ENCODE assay signal across 15 cellular contexts in the genomic region with DNA sequence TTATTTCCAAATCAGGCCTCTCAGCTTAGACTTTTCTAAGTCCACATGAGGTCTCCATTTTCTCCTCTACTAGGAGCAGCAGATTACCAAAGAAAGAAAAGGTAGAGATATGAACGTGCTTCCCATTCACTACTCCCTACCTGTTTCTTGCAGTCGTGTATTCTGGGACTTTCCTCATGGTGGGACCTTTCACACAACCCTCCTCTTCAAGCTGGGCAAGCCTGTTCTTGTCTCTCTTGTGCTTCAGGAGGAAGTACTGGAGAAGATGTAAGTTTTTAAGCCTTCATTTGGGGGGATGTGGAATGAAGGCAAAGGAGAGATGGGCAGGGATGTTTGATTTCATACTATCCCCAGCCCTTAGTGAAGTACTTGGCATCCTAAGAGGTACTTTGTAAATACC.
"Had no signal": no experiment of that assay in that cellular context is flagged by ENCODE, and none has a peak within 500 bp of the region (broad histone marks: within the 10 kb centered on the region; RNA-seq: fewer than 3 reads in every experiment).

No MANE protein-coding gene starts in this region.

- H3K4me1 Mint-ChIP-seq: activated CD4-positive, alpha-beta T cell treated with anti-CD3 and anti-CD28 coated beads for 36 hours; activated naive CD8-positive, alpha-beta T cell treated with anti-CD3 and anti-CD28 coated beads, Interleukin-2, amount 50 U/mL, for 24 hours had no signal

- H3K27ac ChIP-seq: ascending aorta, cardiac muscle cell, heart left ventricle, left ventricle myocardium inferior had no signal

- ATAC-seq: activated CD4-positive, alpha-beta T cell treated with anti-CD3 and anti-CD28 coated beads for 36 hours; activated CD8-positive, alpha-beta T cell treated with anti-CD3 and anti-CD28 coated beads for 36 hours; activated naive CD8-positive, alpha-beta T cell treated with anti-CD3 and anti-CD28 coated beads, Interleukin-2, amount 50 U/mL, for 24 hours had no signal

- H3K9me3 Mint-ChIP-seq: activated CD8-positive, alpha-beta T cell treated with anti-CD3 and anti-CD28 coated beads for 36 hours; activated naive CD8-positive, alpha-beta T cell treated with anti-CD3 and anti-CD28 coated beads, Interleukin-2, amount 50 U/mL, for 24 hours; activated T-helper 1 cell treated with anti-CD3 and anti-CD28 coated beads, Interleukin-12 subunit alpha, Interleukin-12 subunit beta, Interleukin-2, Interleukin-4 antibody, amounts not matched to agents 30 ng/mL and 10 ng/mL and 1 ng/mL, durations not matched to agents 14 hours and 24 hours and 36 hours had no signal

- H3K27me3 ChIP-seq: ascending aorta, cardiac muscle cell, heart left ventricle, tibial artery had no signal

- DNase-seq: activated CD4-positive, alpha-beta T cell treated with anti-CD3 and anti-CD28 coated beads for 36 hours; activated CD8-positive, alpha-beta memory T cell treated with anti-CD3 and anti-CD28 coated beads, Interleukin-2, amount 50 U/mL, for 4 hours; activated CD8-positive, alpha-beta T cell treated with anti-CD3 and anti-CD28 coated beads for 36 hours; activated naive CD4-positive, alpha-beta T cell treated with Interleukin-2 at 50 U/mL for 16 hours; activated naive CD8-positive, alpha-beta T cell treated with anti-CD3 and anti-CD28 coated beads, Interleukin-2, amount 50 U/mL, for 24 hours; foreskin melanocyte; kidney; left ventricle myocardium inferior; small intestine; tibial artery had no signal

- H3K4me3 Mint-ChIP-seq: activated CD4-positive, alpha-beta T cell treated with anti-CD3 and anti-CD28 coated beads for 36 hours; activated CD8-positive, alpha-beta T cell treated with anti-CD3 and anti-CD28 coated beads for 36 hours; activated naive CD8-positive, alpha-beta T cell treated with anti-CD3 and anti-CD28 coated beads, Interleukin-2, amount 50 U/mL, for 24 hours; activated T-helper 1 cell treated with anti-CD3 and anti-CD28 coated beads, Interleukin-12 subunit alpha, Interleukin-12 subunit beta, Interleukin-2, Interleukin-4 antibody, amounts not matched to agents 30 ng/mL and 10 ng/mL and 1 ng/mL, durations not matched to agents 14 hours and 24 hours and 36 hours; neural crest cell had no signal

- H3K4me3 ChIP-seq: ascending aorta, cardiac muscle cell, heart left ventricle, left ventricle myocardium inferior, tibial artery had no signal

- H3K36me3 ChIP-seq: ascending aorta, cardiac muscle cell, heart left ventricle, left ventricle myocardium inferior, tibial artery had no signal

- H3K9me3 ChIP-seq: ascending aorta, heart left ventricle, left ventricle myocardium inferior, tibial artery had no signal

- H3K27me3 Mint-ChIP-seq: activated CD8-positive, alpha-beta T cell treated with anti-CD3 and anti-CD28 coated beads for 36 hours; activated naive CD8-positive, alpha-beta T cell treated with anti-CD3 and anti-CD28 coated beads, Interleukin-2, amount 50 U/mL, for 24 hours had no signal

- H3K27ac Mint-ChIP-seq: activated CD4-positive, alpha-beta T cell treated with anti-CD3 and anti-CD28 coated beads for 36 hours; activated CD8-positive, alpha-beta T cell treated with anti-CD3 and anti-CD28 coated beads for 36 hours; activated naive CD8-positive, alpha-beta T cell treated with anti-CD3 and anti-CD28 coated beads, Interleukin-2, amount 50 U/mL, for 24 hours; activated T-helper 1 cell treated with anti-CD3 and anti-CD28 coated beads, Interleukin-12 subunit alpha, Interleukin-12 subunit beta, Interleukin-2, Interleukin-4 antibody, amounts not matched to agents 30 ng/mL and 10 ng/mL and 1 ng/mL, durations not matched to agents 14 hours and 24 hours and 36 hours had no signal
